Comparison of ENCODE assay signal across 29 cellular contexts in the genomic region with DNA sequence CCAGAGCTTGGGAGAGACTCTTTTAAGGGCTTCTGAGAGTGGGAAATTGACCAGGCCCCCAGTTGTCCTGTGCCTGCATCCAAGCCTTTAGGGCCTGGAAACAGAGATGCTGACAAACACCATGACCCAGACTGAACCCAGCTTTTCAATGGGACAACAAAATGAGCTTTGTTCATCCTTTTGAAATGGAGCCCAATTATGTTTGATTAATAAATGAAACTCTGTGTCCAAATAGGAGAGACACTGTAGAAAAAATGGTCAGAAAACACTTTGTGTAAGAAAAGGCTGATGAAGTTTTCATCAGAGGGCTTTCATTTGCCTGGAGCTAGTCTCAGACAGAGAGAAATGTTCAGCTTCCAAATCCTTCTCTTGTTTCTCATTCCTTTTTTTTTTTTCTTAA.
"Had no signal": no experiment of that assay in that cellular context is flagged by ENCODE, and none has a peak within 500 bp of the region (broad histone marks: within the 10 kb centered on the region; RNA-seq: fewer than 3 reads in every experiment).

No MANE protein-coding gene starts in this region.

- H3K36me3 Mint-ChIP-seq: activated CD4-positive, alpha-beta memory T cell treated with anti-CD3 and anti-CD28 coated beads for 36 hours; activated naive CD4-positive, alpha-beta T cell treated with anti-CD3 and anti-CD28 coated beads, Interleukin-2, amount 50 U/mL, for 72 hours had no signal

- H3K4me1 Mint-ChIP-seq: activated B cell treated with CpG ODN at 0.5 μM for 24 hours had no signal

- H3K27me3 Mint-ChIP-seq: activated CD4-positive, alpha-beta memory T cell treated with anti-CD3 and anti-CD28 coated beads for 36 hours had no signal

- H3K27me3 ChIP-seq: adrenal gland, body of pancreas, breast epithelium had no signal

- DNase-seq: activated B cell treated with CpG ODN at 0.5 μM for 24 hours; activated CD4-positive, alpha-beta memory T cell treated with anti-CD3 and anti-CD28 coated beads for 36 hours; activated CD4-positive, alpha-beta T cell treated with anti-CD3 and anti-CD28 coated beads for 4 hours; activated CD4-positive, alpha-beta T cell treated with anti-CD3 and anti-CD28 coated beads, Interleukin-2, amount 50 U/mL, for 1 hour; activated CD4-positive, CD25-positive, alpha-beta regulatory T cell treated with anti-CD3 and anti-CD28 coated beads, Interleukin-2, amount 50 U/mL, for 72 hours; activated CD8-positive, alpha-beta memory T cell treated with anti-CD3 and anti-CD28 coated beads, Interleukin-2, amount 50 U/mL, for 4 hours; activated gamma-delta T cell treated with Interleukin-2 at 50 U/mL for 16 hours; activated naive CD4-positive, alpha-beta T cell treated with anti-CD3 and anti-CD28 coated beads for 36 hours; activated T-cell treated with anti-CD3 and anti-CD28 coated beads for 4 hours; activated T-cell treated with anti-CD3 and anti-CD28 coated beads, Interleukin-2, amount 50 U/mL, for 4 hours; adrenal gland; body of pancreas; Karpas-422; NCI-H1105 treated with DMSO at 0.1 percent for 48 hours; NCI-H1436; NCI-H1694 treated with DMSO at 0.1 percent for 48 hours; NCI-H2029; NCI-H345; NCI-H524 treated with DMSO at 0.1 percent for 48 hours; SIG-M5; SW 1271; T-helper 1 cell; T-helper 2 cell; T-helper 9 cell had no signal

- H3K4me3 ChIP-seq: adrenal gland, body of pancreas, breast epithelium had no signal

- H3K9me3 Mint-ChIP-seq: activated CD4-positive, alpha-beta memory T cell treated with anti-CD3 and anti-CD28 coated beads for 36 hours; activated naive CD4-positive, alpha-beta T cell treated with anti-CD3 and anti-CD28 coated beads for 36 hours; activated naive CD4-positive, alpha-beta T cell treated with anti-CD3 and anti-CD28 coated beads, Interleukin-2, amount 50 U/mL, for 72 hours; activated T-cell treated with anti-CD3 and anti-CD28 coated beads, Interleukin-2, amount 50 U/mL, for 4 hours; activated T-helper 1 cell treated with anti-CD3 and anti-CD28 coated beads, Interleukin-12 subunit alpha, Interleukin-12 subunit beta, Interleukin-2, Interleukin-4 antibody, amounts not matched to agents 30 ng/mL and 10 ng/mL and 1 ng/mL, durations not matched to agents 14 hours and 24 hours and 36 hours had no signal

- ATAC-seq: activated naive CD4-positive, alpha-beta T cell treated with anti-CD3 and anti-CD28 coated beads, Interleukin-2, amount 50 U/mL, for 72 hours; activated T-cell treated with anti-CD3 and anti-CD28 coated beads, Interleukin-2, amount 50 U/mL, for 4 hours; body of pancreas; Panc1; Right ventricle myocardium inferior had no signal

- H3K36me3 ChIP-seq: adrenal gland, breast epithelium had no signal

- H3K9me3 ChIP-seq: adrenal gland, body of pancreas, breast epithelium had no signal

- H3K27ac Mint-ChIP-seq: activated B cell treated with CpG ODN at 0.5 μM for 24 hours; activated CD4-positive, alpha-beta memory T cell treated with anti-CD3 and anti-CD28 coated beads for 36 hours; activated naive CD4-positive, alpha-beta T cell treated with anti-CD3 and anti-CD28 coated beads for 36 hours; activated naive CD4-positive, alpha-beta T cell treated with anti-CD3 and anti-CD28 coated beads, Interleukin-2, amount 50 U/mL, for 72 hours; activated T-helper 1 cell treated with anti-CD3 and anti-CD28 coated beads, Interleukin-12 subunit alpha, Interleukin-12 subunit beta, Interleukin-2, Interleukin-4 antibody, amounts not matched to agents 30 ng/mL and 10 ng/mL and 1 ng/mL, durations not matched to agents 14 hours and 24 hours and 36 hours had no signal

- H3K4me3 Mint-ChIP-seq: activated B cell treated with CpG ODN at 0.5 μM for 24 hours; activated CD4-positive, alpha-beta memory T cell treated with anti-CD3 and anti-CD28 coated beads for 36 hours; activated naive CD4-positive, alpha-beta T cell treated with anti-CD3 and anti-CD28 coated beads for 36 hours; activated T-cell treated with anti-CD3 and anti-CD28 coated beads, Interleukin-2, amount 50 U/mL, for 4 hours; activated T-helper 1 cell treated with anti-CD3 and anti-CD28 coated beads, Interleukin-12 subunit alpha, Interleukin-12 subunit beta, Interleukin-2, Interleukin-4 antibody, amounts not matched to agents 30 ng/mL and 10 ng/mL and 1 ng/mL, durations not matched to agents 14 hours and 24 hours and 36 hours had no signal

- H3K4me1 ChIP-seq: adrenal gland, body of pancreas, breast epithelium had no signal
